In genomic region chr15:78343431-78343830, GRCh38 we compare ENCODE assay signal across 22 cellular contexts. TPM values are rescaled to one million over a fixed set of nuclear protein-coding genes. Genes with fewer than 3 reads are reported as not detected.
A peak's percentile ranks its signal among the peaks of the same experiment; 100 is the strongest.
DNase-seq lines count a peak whose midpoint lies in the region; ATAC-seq and TF ChIP-seq lines count a peak whose summit lies in the region.
"Had no signal": no experiment of that assay in that cellular context is flagged by ENCODE, and none has a peak within 500 bp of the region (broad histone marks: within the 10 kb centered on the region; RNA-seq: fewer than 3 reads in every experiment).

No MANE protein-coding gene starts in this region.

- no peak overlapping the region for H2AFZ ChIP-seq in hepatocyte

- H3K27ac ChIP-seq in hepatocyte (peak overlapping the region; percentile 46), spleen (peak overlapping the region in 1 of 8 donors; percentile 33)
- H3K27ac ChIP-seq: 22Rv1, SJSA1 had no signal

- WGBS in hepatocyte (ENCODE audit: low lambda C conversion rate, missing lambda C conversion rate) = 73% methylated on average over 9 of the region's 9 CpGs
- 68 to 81% (median 76%) methylated on average over 9 of the region's 9 CpGs for WGBS in spleen, 5 donors

- no peak for TF ChIP-seq POLR2A in spleen (IDR thresholded peaks at IDR 0.05)

- no peak overlapping the region for H3K27ac Mint-ChIP-seq in activated CD4-positive, alpha-beta T cell treated with anti-CD3 and anti-CD28 coated beads, Interleukin-2, amount 10 ng/mL, durations not matched to agents 7 days and 5 days
- H3K27ac Mint-ChIP-seq: CD8-positive, alpha-beta T cell had no signal

- CTCF ChIA-PET in activated CD4-positive, alpha-beta T cell treated with anti-CD3 and anti-CD28 coated beads, Interleukin-2, amount 10 ng/mL, durations not matched to agents 7 days and 5 days (lab: Charles Lee) = interaction anchor here (2.1 kb wide), 1 partner anchor 14 kb away, joined by 9 read pairs; no protein-coding TSS in a partner anchor

- no peaks in the 10 kb centered on the region for H3K9me2 ChIP-seq in hepatocyte (replicated peaks; ENCODE audit: insufficient read depth)

- H3K4me1 ChIP-seq in hepatocyte (ENCODE audit: insufficient read depth) (peaks cover 29% of the 10 kb centered on the region), spleen (peaks cover 0 to 28% (median 15%) of the 10 kb centered on the region in 6 donors)
- H3K4me1 ChIP-seq: SJSA1 had no signal

- no peaks in the 10 kb centered on the region for H3K36me3 Mint-ChIP-seq in activated CD4-positive, alpha-beta T cell treated with anti-CD3 and anti-CD28 coated beads, Interleukin-2, amount 10 ng/mL, durations not matched to agents 7 days and 5 days (ENCODE audit: low read depth)
- H3K36me3 Mint-ChIP-seq: CD8-positive, alpha-beta T cell had no signal

- TF ChIP-seq CTCF in hepatocyte (IDR thresholded peaks at IDR 0.05; ENCODE audit: poor library complexity) (no peak), spleen (IDR thresholded peaks at IDR 0.05 in 8 of 11, conservative IDR thresholded peaks at IDR 0.05 in 3 of 11) (no peak)

- H4K20me1 ChIP-seq in hepatocyte (ENCODE audit: insufficient read depth, poor library complexity, severe bottlenecking) = no peaks in the 10 kb centered on the region

- intact Hi-C loops in spleen (cut with DNase I; ENCODE audit: low total_unique reads) = no loop called here

- H3K4me3 Mint-ChIP-seq in activated CD4-positive, alpha-beta T cell treated with anti-CD3 and anti-CD28 coated beads, Interleukin-2, amount 10 ng/mL, durations not matched to agents 7 days and 5 days = no peak overlapping the region
- H3K4me3 Mint-ChIP-seq: CD8-positive, alpha-beta T cell had no signal

- peak overlapping the region; percentile 89 for H3K4me2 ChIP-seq in hepatocyte

- H3K9me3 ChIP-seq in hepatocyte (ENCODE audit: low read depth) (no peaks in the 10 kb centered on the region), spleen (no peaks in the 10 kb centered on the region)
- H3K9me3 ChIP-seq: SJSA1 had no signal

- H3K4me3 ChIP-seq in hepatocyte = no peak overlapping the region
- H3K4me3 ChIP-seq in spleen = no peak overlapping the region
- H3K4me3 ChIP-seq: GM12878, SJSA1 had no signal

- peaks cover 50% of the 10 kb centered on the region for H3K27me3 ChIP-seq in hepatocyte
- peaks cover 0 to 59% (median 38%) of the 10 kb centered on the region in 7 donors for H3K27me3 ChIP-seq in spleen (replicated peaks in 1 of 7)

- no peaks in the 10 kb centered on the region for H3K36me3 ChIP-seq in hepatocyte (replicated peaks; ENCODE audit: insufficient read depth, low read depth)
- no peaks in the 10 kb centered on the region for H3K36me3 ChIP-seq in spleen
- H3K36me3 ChIP-seq: SJSA1 had no signal

- H3K9me3 Mint-ChIP-seq in activated CD4-positive, alpha-beta T cell treated with anti-CD3 and anti-CD28 coated beads, Interleukin-2, amount 10 ng/mL, durations not matched to agents 7 days and 5 days = no peaks in the 10 kb centered on the region
- H3K9me3 Mint-ChIP-seq: CD8-positive, alpha-beta T cell had no signal

- DNase-seq in NCI-H146 (lab: John Stamatoyannopoulos, UW) (peak; percentile 58), NCI-H146 treated with DMSO at 0.1 percent for 48 hours (lab: John Stamatoyannopoulos, UW; ENCODE audit: unreplicated experiment) (no peak), NCI-H2227 treated with DMSO at 0.1 percent for 48 hours (lab: John Stamatoyannopoulos, UW) (peak; percentile 38), hepatocyte (ENCODE audit: low spot score) (no peak), spleen (peak; percentile 19), superior temporal gyrus (ENCODE audit: extremely low spot score) (no peak)
- DNase-seq in activated CD4-positive, alpha-beta T cell treated with anti-CD3 and anti-CD28 coated beads, Interleukin-2, amount 10 ng/mL, durations not matched to agents 7 days and 5 days = no peak
- DNase-seq: ACHN; AML-193; C1 segment of cervical spinal cord; CD8-positive, alpha-beta T cell; DND-41; KG1; NCI-H1092; NCI-H1694; NCI-H345; OCI-M1 had no signal

- peaks cover 2% of the 10 kb centered on the region for H3K4me1 Mint-ChIP-seq in activated CD4-positive, alpha-beta T cell treated with anti-CD3 and anti-CD28 coated beads, Interleukin-2, amount 10 ng/mL, durations not matched to agents 7 days and 5 days

- POLR2A ChIA-PET in activated CD4-positive, alpha-beta T cell treated with anti-CD3 and anti-CD28 coated beads, Interleukin-2, amount 10 ng/mL, durations not matched to agents 7 days and 5 days (lab: Charles Lee) = no interaction called here

- peaks cover 62% of the 10 kb centered on the region for H3K27me3 Mint-ChIP-seq in activated CD4-positive, alpha-beta T cell treated with anti-CD3 and anti-CD28 coated beads, Interleukin-2, amount 10 ng/mL, durations not matched to agents 7 days and 5 days

- no peak for ATAC-seq in GM19455 (IDR thresholded peaks at IDR 0.05; ENCODE audit: unreplicated experiment)
- ATAC-seq: CD8-positive, alpha-beta T cell; GM12878; Right ventricle myocardium inferior had no signal

- H3K79me2 ChIP-seq in hepatocyte = peaks cover 4% of the 10 kb centered on the region

RNA-seq across cellular contexts. Expression of gene CRABP1, which starts 3.3 kb away (rescaled TPM):
- total RNA-seq in hepatocyte = 132 and 140 TPM in 2 replicates
- polyA plus RNA-seq in hepatocyte = 153 and 179 TPM in 2 replicates
- total RNA-seq in spleen = 100 to 1,000 TPM in 1 of 7 donors, 10 to 100 TPM in 6; 18.7 to 159 (median 30.8) TPM
- 10 to 100 TPM in 1 of 3 donors, 1 to 10 TPM in 2; 3.5 to 29.1 (median 6.3) TPM for polyA plus RNA-seq in spleen
- total RNA-seq in activated CD4-positive, alpha-beta T cell treated with anti-CD3 and anti-CD28 coated beads, Interleukin-2, amount 10 ng/mL, durations not matched to agents 7 days and 5 days = not detected
- total RNA-seq: CD8-positive, alpha-beta T cell; Right ventricle myocardium inferior; SJSA1 had no signal

RNA-seq across cellular contexts. Expression of gene SKIC8, which starts 44.0 kb away (rescaled TPM):
- total RNA-seq in hepatocyte = 60.6 and 69.5 TPM in 2 replicates
- polyA plus RNA-seq in hepatocyte = 64.9 and 70.2 TPM in 2 replicates
- 10 to 100 TPM; 33.3 to 60.6 (median 40.5) TPM for total RNA-seq in spleen
- polyA plus RNA-seq in spleen = 10 to 100 TPM; 41.2 to 52.3 (median 42.1) TPM
- total RNA-seq in activated CD4-positive, alpha-beta T cell treated with anti-CD3 and anti-CD28 coated beads, Interleukin-2, amount 10 ng/mL, durations not matched to agents 7 days and 5 days = 10 to 100 TPM; 44.5 to 44.7 TPM

Comparison
In these comparisons a context has a peak if more than half of its experiments do, and no peak if none do; other contexts are left out.
1. DNase-seq: peak in NCI-H146 (single experiment), NCI-H2227 treated with DMSO at 0.1 percent for 48 hours (single experiment) and spleen (single experiment); none in NCI-H146 treated with DMSO at 0.1 percent for 48 hours (single experiment), hepatocyte (single experiment), superior temporal gyrus (single experiment) and activated CD4-positive, alpha-beta T cell treated with anti-CD3 and anti-CD28 coated beads, Interleukin-2, amount 10 ng/mL, durations not matched to agents 7 days and 5 days (single experiment).
2. RNA of gene CRABP1, which starts 3.3 kb away (total RNA-seq): 132 to 140 TPM in hepatocyte and 18.7 to 159 TPM in spleen; not detected in activated CD4-positive, alpha-beta T cell treated with anti-CD3 and anti-CD28 coated beads, Interleukin-2, amount 10 ng/mL, durations not matched to agents 7 days and 5 days; every median in the first group is over 10 times any median in the second.